Comparison of ENCODE assay signal across 8 cellular contexts in the genomic region with DNA sequence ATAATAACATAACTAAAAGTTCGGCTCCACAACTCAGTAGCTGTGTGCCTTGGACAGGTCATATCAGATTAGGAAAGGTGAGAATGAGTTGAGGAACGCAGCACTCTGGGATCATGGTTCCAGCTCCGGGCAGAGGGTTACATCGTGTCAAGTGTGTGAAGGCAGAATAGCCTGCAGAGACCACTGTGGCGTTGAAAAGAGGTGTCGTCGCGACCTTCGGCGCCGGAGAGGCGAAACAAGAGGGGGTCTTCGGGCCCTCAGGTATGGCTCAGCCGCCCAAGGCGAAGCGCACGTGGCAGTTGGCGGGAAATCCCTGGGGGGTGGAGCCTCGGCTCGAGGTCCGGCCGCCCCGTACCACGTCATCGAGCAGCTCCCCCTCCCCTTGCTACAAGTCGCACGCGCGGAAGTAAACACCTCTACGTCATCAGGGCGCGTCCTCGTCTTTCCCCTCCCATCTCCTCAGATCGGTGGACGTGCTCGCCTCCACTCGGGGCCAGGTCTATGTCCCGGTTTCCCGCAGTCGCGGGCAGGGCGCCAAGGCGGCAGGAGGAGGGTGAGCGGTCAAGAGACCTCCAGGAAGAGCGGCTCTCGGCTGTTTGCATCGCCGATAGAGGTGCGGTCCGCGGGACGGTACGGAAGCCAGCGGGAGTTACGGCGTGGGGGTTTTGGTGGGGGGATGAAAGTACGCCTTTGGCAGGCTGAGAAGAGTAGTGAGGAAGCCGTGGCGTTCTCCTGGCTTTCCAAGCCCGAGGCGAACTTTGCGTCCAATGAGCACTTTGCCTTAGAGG. TPM values are rescaled to one million over a fixed set of nuclear protein-coding genes. Genes with fewer than 3 reads are reported as not detected.
DNase-seq lines count a peak whose midpoint lies in the region; ATAC-seq and TF ChIP-seq lines count a peak whose summit lies in the region.

A gene with protein sequence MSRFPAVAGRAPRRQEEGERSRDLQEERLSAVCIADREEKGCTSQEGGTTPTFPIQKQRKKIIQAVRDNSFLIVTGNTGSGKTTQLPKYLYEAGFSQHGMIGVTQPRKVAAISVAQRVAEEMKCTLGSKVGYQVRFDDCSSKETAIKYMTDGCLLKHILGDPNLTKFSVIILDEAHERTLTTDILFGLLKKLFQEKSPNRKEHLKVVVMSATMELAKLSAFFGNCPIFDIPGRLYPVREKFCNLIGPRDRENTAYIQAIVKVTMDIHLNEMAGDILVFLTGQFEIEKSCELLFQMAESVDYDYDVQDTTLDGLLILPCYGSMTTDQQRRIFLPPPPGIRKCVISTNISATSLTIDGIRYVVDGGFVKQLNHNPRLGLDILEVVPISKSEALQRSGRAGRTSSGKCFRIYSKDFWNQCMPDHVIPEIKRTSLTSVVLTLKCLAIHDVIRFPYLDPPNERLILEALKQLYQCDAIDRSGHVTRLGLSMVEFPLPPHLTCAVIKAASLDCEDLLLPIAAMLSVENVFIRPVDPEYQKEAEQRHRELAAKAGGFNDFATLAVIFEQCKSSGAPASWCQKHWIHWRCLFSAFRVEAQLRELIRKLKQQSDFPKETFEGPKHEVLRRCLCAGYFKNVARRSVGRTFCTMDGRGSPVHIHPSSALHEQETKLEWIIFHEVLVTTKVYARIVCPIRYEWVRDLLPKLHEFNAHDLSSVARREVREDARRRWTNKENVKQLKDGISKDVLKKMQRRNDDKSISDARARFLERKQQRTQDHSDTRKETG (plus strand): TSS at position 440 of the 788 bp plus-strand sequence. CDS start 62 bp downstream, at position 502.

- H3K4me3 ChIP-seq in coronary artery, result peak within 1 kb of the TSS; percentile 87

- H3K4me3 Mint-ChIP-seq in activated CD4-positive, alpha-beta T cell treated with anti-CD3 and anti-CD28 coated beads, Interleukin-2, amount 10 ng/mL, durations not matched to agents 7 days and 5 days, result peak within 1 kb of the TSS; percentile 100

- CTCF ChIA-PET in activated CD4-positive, alpha-beta T cell treated with anti-CD3 and anti-CD28 coated beads, Interleukin-2, amount 10 ng/mL, durations not matched to agents 7 days and 5 days (lab: Charles Lee), result interaction anchor here (0.5 to 1.0 kb wide), 2 partner anchors 211 to 236 kb away, joined by 3 read pairs; no protein-coding TSS in a partner anchor

- peaks cover 5% of the 10 kb centered on the region for H3K36me3 Mint-ChIP-seq in activated CD4-positive, alpha-beta T cell treated with anti-CD3 and anti-CD28 coated beads, Interleukin-2, amount 10 ng/mL, durations not matched to agents 7 days and 5 days (ENCODE audit: low read depth)

- peaks cover 21% of the 10 kb centered on the region for H3K4me1 Mint-ChIP-seq in activated CD4-positive, alpha-beta T cell treated with anti-CD3 and anti-CD28 coated beads, Interleukin-2, amount 10 ng/mL, durations not matched to agents 7 days and 5 days

- ATAC-seq in HG03520 (IDR thresholded peaks at IDR 0.05; ENCODE audit: unreplicated experiment), result peak; percentile 72

- peak within 1 kb of the TSS; percentile 90 to 91 for H3K27ac ChIP-seq in coronary artery

- DNase-seq in AG20443 (ENCODE audit: low spot score) (peak; percentile 99), GM19238 (ENCODE audit: insufficient read length, low spot score) (peak; percentile 84), NCI-H69 (lab: John Stamatoyannopoulos, UW) (peak; percentile 97), coronary artery (ENCODE audit: low spot score) (peak; percentile 96), left kidney (ENCODE audit: low read depth, low spot score) (peak; percentile 98)
- peak; percentile 97 for DNase-seq in activated CD4-positive, alpha-beta T cell treated with anti-CD3 and anti-CD28 coated beads, Interleukin-2, amount 10 ng/mL, durations not matched to agents 7 days and 5 days
- peak; percentile 97 for DNase-seq in stimulated activated CD4-positive, alpha-beta T cell treated with anti-CD3 and anti-CD28 coated beads, Interleukin-1b, Interleukin-23, amount 100 ng/mL, for 48 hours

- POLR2A ChIA-PET in activated CD4-positive, alpha-beta T cell treated with anti-CD3 and anti-CD28 coated beads, Interleukin-2, amount 10 ng/mL, durations not matched to agents 7 days and 5 days (lab: Charles Lee), result interaction anchor here (1.0 kb wide), 1 partner anchor 54 kb away, joined by 3 read pairs; no protein-coding TSS in a partner anchor

- peaks cover 7% of the 10 kb centered on the region for H3K9me3 Mint-ChIP-seq in activated CD4-positive, alpha-beta T cell treated with anti-CD3 and anti-CD28 coated beads, Interleukin-2, amount 10 ng/mL, durations not matched to agents 7 days and 5 days

- no peak for TF ChIP-seq CTCF in coronary artery (IDR thresholded peaks at IDR 0.05)

- H3K27me3 Mint-ChIP-seq in activated CD4-positive, alpha-beta T cell treated with anti-CD3 and anti-CD28 coated beads, Interleukin-2, amount 10 ng/mL, durations not matched to agents 7 days and 5 days, result no peaks in the 10 kb centered on the region

- peak within 1 kb of the TSS; percentile 100 for H3K27ac Mint-ChIP-seq in activated CD4-positive, alpha-beta T cell treated with anti-CD3 and anti-CD28 coated beads, Interleukin-2, amount 10 ng/mL, durations not matched to agents 7 days and 5 days

RNA-seq across cellular contexts. Expression of the gene that starts here (rescaled TPM):
- 10 to 100 TPM; 17.9 to 18.4 TPM for total RNA-seq in activated CD4-positive, alpha-beta T cell treated with anti-CD3 and anti-CD28 coated beads, Interleukin-2, amount 10 ng/mL, durations not matched to agents 7 days and 5 days

Comparison
In these comparisons a context has a peak if more than half of its experiments do, and no peak if none do; other contexts are left out.
1. Peak in every context shown above with its lines: DNase-seq, ATAC-seq, H3K4me3 ChIP-seq and H3K27ac ChIP-seq.